Comparison of ENCODE assay signal across 21 cellular contexts in genomic region chr5:160473736-160474483, GRCh38. TPM values are rescaled to one million over a fixed set of nuclear protein-coding genes. Genes with fewer than 3 reads are reported as not detected.
DNase-seq lines count a peak whose midpoint lies in the region; ATAC-seq and TF ChIP-seq lines count a peak whose summit lies in the region.
"Had no signal": no experiment of that assay in that cellular context is flagged by ENCODE, and none has a peak within 500 bp of the region (broad histone marks: within the 10 kb centered on the region; RNA-seq: fewer than 3 reads in every experiment).

No MANE protein-coding gene starts in this region.

- H3K36me3 ChIP-seq in SU-DHL-6 (ENCODE audit: low read length), result peaks cover 36% of the 10 kb centered on the region
- H3K36me3 ChIP-seq in PC-9 (ENCODE audit: low read depth), result no peaks in the 10 kb centered on the region
- H3K36me3 ChIP-seq: HAP-1, thyroid gland had no signal

- no peak overlapping the region for H3K4me3 ChIP-seq in SU-DHL-6 (ENCODE audit: insufficient read depth, low read length, poor library complexity, severe bottlenecking)
- H3K4me3 ChIP-seq in PC-9, result no peak overlapping the region
- H3K4me3 ChIP-seq: HAP-1, thyroid gland had no signal

- H4K20me1 ChIP-seq in SU-DHL-6 (ENCODE audit: low read depth, low read length), result peaks cover 71% of the 10 kb centered on the region
- no peaks in the 10 kb centered on the region for H4K20me1 ChIP-seq in PC-9 (ENCODE audit: insufficient read depth)

- no peak for DNase-seq in activated CD4-positive, alpha-beta T cell treated with anti-CD3 and anti-CD28 coated beads for 36 hours
- no peak for DNase-seq in activated CD4-positive, alpha-beta T cell treated with anti-CD3 and anti-CD28 coated beads, Interleukin-2, amount 50 U/mL, for 4 hours
- peak; percentile 43 for DNase-seq in ELR (ENCODE audit: low read depth)
- DNase-seq in kidney tubule cell (ENCODE audit: low spot score), result peak; percentile 78
- DNase-seq in PC-9, result no peak
- no peak for DNase-seq in SKM-1 treated with dmso at 0.1 percent for 144 hours (lab: John Stamatoyannopoulos, UW; ENCODE audit: unreplicated experiment)
- DNase-seq: DMS79, foreskin keratinocyte, midbrain, MV-4-11, NCI-H1930, NCI-H446 treated with DMSO at 0.1 percent for 48 hours, retina, Right ventricle myocardium superior, thyroid gland had no signal

- POLR2A ChIA-PET in activated CD4-positive, alpha-beta T cell treated with anti-CD3 and anti-CD28 coated beads for 36 hours (lab: Charles Lee), result interaction anchor here (0.7 kb wide), 1 partner anchor 387 kb away, joined by 3 read pairs; no protein-coding TSS in a partner anchor
- POLR2A ChIA-PET in PC-9 (lab: Charles Lee; ENCODE audit: unreplicated experiment), result no interaction called here

- H3K27me3 ChIP-seq in SU-DHL-6 (ENCODE audit: low read length) (no peaks in the 10 kb centered on the region), PC-9 (ENCODE audit: insufficient read depth, low read depth) (no peaks in the 10 kb centered on the region)
- H3K27me3 ChIP-seq: foreskin keratinocyte, thyroid gland had no signal

- peak overlapping the region; percentile 28 for H3K27ac ChIP-seq in SU-DHL-6 (ENCODE audit: low read depth, low read length)
- H3K27ac ChIP-seq in PC-9, result no peak overlapping the region
- H3K27ac ChIP-seq: foreskin keratinocyte, thyroid gland had no signal

- peak overlapping the region; percentile 88 for H3K4me3 Mint-ChIP-seq in activated CD4-positive, alpha-beta T cell treated with anti-CD3 and anti-CD28 coated beads for 36 hours
- H3K4me3 Mint-ChIP-seq: dendritic cell treated with granulocyte-macrophage colony-stimulating factor and Interleukin-4, amounts not matched to agents 40 ng/mL and 50 ng/mL, for 4 days; stimulated activated memory B cell treated with anti-CD40 and anti-IgM and Interleukin-4, amounts not matched to agents 10 μg/mL and 1 μg/mL and 100 μg/mL, for 72 hours; WTC11 had no signal

- H3K9me3 Mint-ChIP-seq in activated CD4-positive, alpha-beta T cell treated with anti-CD3 and anti-CD28 coated beads for 36 hours (ENCODE audit: low read depth), result no peaks in the 10 kb centered on the region
- H3K9me3 Mint-ChIP-seq: dendritic cell treated with granulocyte-macrophage colony-stimulating factor and Interleukin-4, amounts not matched to agents 40 ng/mL and 50 ng/mL, for 4 days; stimulated activated memory B cell treated with anti-CD40 and anti-IgM and Interleukin-4, amounts not matched to agents 10 μg/mL and 1 μg/mL and 100 μg/mL, for 72 hours; WTC11 had no signal

- H3K27ac Mint-ChIP-seq in activated CD4-positive, alpha-beta T cell treated with anti-CD3 and anti-CD28 coated beads for 36 hours, result peak overlapping the region; percentile 68
- H3K27ac Mint-ChIP-seq: dendritic cell treated with granulocyte-macrophage colony-stimulating factor and Interleukin-4, amounts not matched to agents 40 ng/mL and 50 ng/mL, for 4 days; stimulated activated memory B cell treated with anti-CD40 and anti-IgM and Interleukin-4, amounts not matched to agents 10 μg/mL and 1 μg/mL and 100 μg/mL, for 72 hours; WTC11 had no signal

- H3K4me2 ChIP-seq in SU-DHL-6 (ENCODE audit: low read depth, low read length, poor library complexity, severe bottlenecking), result peak overlapping the region; percentile 98
- no peak overlapping the region for H3K4me2 ChIP-seq in PC-9

- CTCF ChIA-PET in activated CD4-positive, alpha-beta T cell treated with anti-CD3 and anti-CD28 coated beads for 36 hours (lab: Charles Lee), result interaction anchor here (0.6 to 2.3 kb wide), 6 partner anchors 11 to 174 kb away, joined by 3 to 17 read pairs (median 4); no protein-coding TSS in a partner anchor
- CTCF ChIA-PET in PC-9 (lab: Charles Lee), result no interaction called here

- H2AFZ ChIP-seq in SU-DHL-6 (ENCODE audit: low read depth, low read length, severe bottlenecking) (no peak overlapping the region), PC-9 (no peak overlapping the region)

- peaks cover 81% of the 10 kb centered on the region for H3K4me1 Mint-ChIP-seq in activated CD4-positive, alpha-beta T cell treated with anti-CD3 and anti-CD28 coated beads for 36 hours

- no TSS peak for BruUV-seq in PC-9 (replicated peaks; lab: Mats Ljungman, UMichigan)

- TF ChIP-seq CTCF in SU-DHL-6 (IDR thresholded peaks at IDR 0.05; ENCODE audit: insufficient read depth, low read length, poor library complexity, severe bottlenecking) (no peak), PC-9 (conservative IDR thresholded peaks at IDR 0.05) (no peak)

- no peaks in the 10 kb centered on the region for H3K9me3 ChIP-seq in SU-DHL-6 (ENCODE audit: insufficient read depth, low read length)
- no peaks in the 10 kb centered on the region for H3K9me3 ChIP-seq in PC-9 (ENCODE audit: insufficient read depth, low read depth)
- H3K9me3 ChIP-seq: HAP-1, thyroid gland had no signal

- peak; percentile 47 for ATAC-seq in activated CD4-positive, alpha-beta T cell treated with anti-CD3 and anti-CD28 coated beads for 36 hours
- no peak for ATAC-seq in HG02970 (IDR thresholded peaks at IDR 0.05; ENCODE audit: low FRiP score, unreplicated experiment)
- ATAC-seq: foreskin keratinocyte; stimulated activated memory B cell treated with anti-CD40 and anti-IgM and Interleukin-4, amounts not matched to agents 10 μg/mL and 1 μg/mL and 100 μg/mL, for 72 hours; WTC11 had no signal

- H3K79me2 ChIP-seq in SU-DHL-6 (ENCODE audit: insufficient read depth, low read length) (peaks cover 99% of the 10 kb centered on the region), PC-9 (ENCODE audit: low read depth) (no peaks in the 10 kb centered on the region)

- H3K27me3 Mint-ChIP-seq in activated CD4-positive, alpha-beta T cell treated with anti-CD3 and anti-CD28 coated beads for 36 hours, result no peaks in the 10 kb centered on the region
- H3K27me3 Mint-ChIP-seq: dendritic cell treated with granulocyte-macrophage colony-stimulating factor and Interleukin-4, amounts not matched to agents 40 ng/mL and 50 ng/mL, for 4 days; stimulated activated memory B cell treated with anti-CD40 and anti-IgM and Interleukin-4, amounts not matched to agents 10 μg/mL and 1 μg/mL and 100 μg/mL, for 72 hours had no signal

- peaks cover 6% of the 10 kb centered on the region for H3K4me1 ChIP-seq in PC-9 (replicated peaks; ENCODE audit: insufficient read depth)
- H3K4me1 ChIP-seq: foreskin keratinocyte, HAP-1 had no signal

- intact Hi-C loops in activated CD4-positive, alpha-beta T cell treated with anti-CD3 and anti-CD28 coated beads for 36 hours (cut with DNase I, micrococcal nuclease), result no loop called here
- intact Hi-C loops in PC-9 (cut with micrococcal nuclease; ENCODE audit: unreplicated experiment), result no loop called here

- peaks cover 24% of the 10 kb centered on the region for H3F3A ChIP-seq in SU-DHL-6 (ENCODE audit: insufficient read depth)
- H3F3A ChIP-seq in PC-9 (ENCODE audit: insufficient read depth, low read depth), result no peaks in the 10 kb centered on the region

- no peak overlapping the region for H3K9ac ChIP-seq in SU-DHL-6 (ENCODE audit: low read length)

- no peaks in the 10 kb centered on the region for H3K9me2 ChIP-seq in SU-DHL-6 (replicated peaks; ENCODE audit: insufficient read depth, low read length)
- H3K9me2 ChIP-seq in PC-9 (ENCODE audit: insufficient read depth), result no peaks in the 10 kb centered on the region

- H3K36me3 Mint-ChIP-seq in activated CD4-positive, alpha-beta T cell treated with anti-CD3 and anti-CD28 coated beads for 36 hours (ENCODE audit: low read depth), result peaks cover 63% of the 10 kb centered on the region
- H3K36me3 Mint-ChIP-seq: WTC11 had no signal

RNA-seq across cellular contexts. Expression of gene PTTG1, which starts 52.3 kb away (rescaled TPM):
- total RNA-seq in activated CD4-positive, alpha-beta T cell treated with anti-CD3 and anti-CD28 coated beads for 36 hours, result 100 to 1,000 TPM; 169 to 212 TPM
- total RNA-seq in PC-9 (2021), result 262 and 272 TPM in 2 replicates

RNA-seq across cellular contexts. Expression of gene SLU7, which starts 55.0 kb away (rescaled TPM):
- 10 to 100 TPM; 41.1 to 53.0 TPM for total RNA-seq in activated CD4-positive, alpha-beta T cell treated with anti-CD3 and anti-CD28 coated beads for 36 hours
- total RNA-seq in PC-9 (2021), result 53.6 and 75.3 TPM in 2 replicates

Comparison
In these comparisons a context has a peak if more than half of its experiments do, and no peak if none do; other contexts are left out.
1. DNase-seq: peak in ELR (single experiment) and kidney tubule cell (single experiment); none in activated CD4-positive, alpha-beta T cell treated with anti-CD3 and anti-CD28 coated beads for 36 hours (single experiment), activated CD4-positive, alpha-beta T cell treated with anti-CD3 and anti-CD28 coated beads, Interleukin-2, amount 50 U/mL, for 4 hours (0 of 2), PC-9 (0 of 2) and SKM-1 treated with dmso at 0.1 percent for 144 hours (single experiment).